Comparison of ENCODE assay signal across 25 cellular contexts in genomic region chr9:128825923-128826702, GRCh38. TPM values are rescaled to one million over a fixed set of nuclear protein-coding genes. Genes with fewer than 3 reads are reported as not detected.
A peak's percentile ranks its signal among the peaks of the same experiment; 100 is the strongest.
DNase-seq lines count a peak whose midpoint lies in the region; FAIRE-seq and TF ChIP-seq lines count a peak whose summit lies in the region.
"Had no signal": no experiment of that assay in that cellular context is flagged by ENCODE, and none has a peak within 500 bp of the region (broad histone marks: within the 10 kb centered on the region; RNA-seq: fewer than 3 reads in every experiment).

No MANE protein-coding gene starts in this region.

- no peak overlapping the region for H3K27ac Mint-ChIP-seq in neural progenitor cell
- H3K27ac Mint-ChIP-seq: B cell; memory B cell; T-helper 1 cell treated with Interleukin-12 subunit alpha and Interleukin-12 subunit beta and Interleukin-4 antibody, amounts not matched to agents 30 μg/mL and 1 μg/mL, for 36 hours had no signal

- no peak overlapping the region for H3K4me3 ChIP-seq in brain microvascular endothelial cell (ENCODE audit: low read depth, low read length)
- no peak overlapping the region for H3K4me3 ChIP-seq in neural progenitor cell
- H3K4me3 ChIP-seq: gastrocnemius medialis, GM12878, PC-9, SJCRH30 had no signal

- peaks cover 9% of the 10 kb centered on the region for H3K36me3 Mint-ChIP-seq in neural progenitor cell

- H3K27ac ChIP-seq in brain microvascular endothelial cell (no peak overlapping the region), neural progenitor cell (no peak overlapping the region)
- H3K27ac ChIP-seq: gastrocnemius medialis, PC-9, SJCRH30 had no signal

- peaks cover 11% of the 10 kb centered on the region for H4K20me1 ChIP-seq in neural progenitor cell (ENCODE audit: low read depth)

- peaks cover 6% of the 10 kb centered on the region for H3K4me1 ChIP-seq in neural progenitor cell
- H3K4me1 ChIP-seq: SJCRH30 had no signal

- TF ChIP-seq POLR2A in H54 (IDR thresholded peaks at IDR 0.05; ENCODE audit: low read depth, low read length), result no peak

- no peak overlapping the region for H3K9ac ChIP-seq in neural progenitor cell

- no peaks in the 10 kb centered on the region for H3K9me3 Mint-ChIP-seq in neural progenitor cell
- H3K9me3 Mint-ChIP-seq: memory B cell; T-helper 1 cell treated with Interleukin-12 subunit alpha and Interleukin-12 subunit beta and Interleukin-4 antibody, amounts not matched to agents 30 μg/mL and 1 μg/mL, for 36 hours had no signal

- H3K4me3 Mint-ChIP-seq in neural progenitor cell, result no peak overlapping the region
- H3K4me3 Mint-ChIP-seq: B cell; memory B cell; T-helper 1 cell treated with Interleukin-12 subunit alpha and Interleukin-12 subunit beta and Interleukin-4 antibody, amounts not matched to agents 30 μg/mL and 1 μg/mL, for 36 hours had no signal

- H3K27me3 ChIP-seq in brain microvascular endothelial cell (replicated peaks) (no peaks in the 10 kb centered on the region), neural progenitor cell (no peaks in the 10 kb centered on the region)
- H3K27me3 ChIP-seq: gastrocnemius medialis, SJCRH30 had no signal

- H3K4me2 ChIP-seq in neural progenitor cell, result no peak overlapping the region
- H3K4me2 ChIP-seq: PC-9 had no signal

- FAIRE-seq in H54 (lab: Jason Lieb, UNC), result no peak
- FAIRE-seq in D721Med (lab: Jason Lieb, UNC), result no peak
- FAIRE-seq: G401.6, GM12878 had no signal

- TF ChIP-seq CTCF in brain microvascular endothelial cell (IDR thresholded peaks at IDR 0.05; ENCODE audit: low read depth, low read length, missing control alignments), result peak; percentile 26
- TF ChIP-seq CTCF in neural progenitor cell (IDR thresholded peaks at IDR 0.05), result peak; percentile 6
- no peak for TF ChIP-seq CTCF in D721Med (IDR thresholded peaks at IDR 0.05; ENCODE audit: insufficient read depth, missing control alignments)

- peaks cover 5% of the 10 kb centered on the region for H3K27me3 Mint-ChIP-seq in neural progenitor cell (ENCODE audit: insufficient read depth, low read depth)
- H3K27me3 Mint-ChIP-seq: B cell, memory B cell had no signal

- DNase-seq in DMS 273 (lab: John Stamatoyannopoulos, UW; ENCODE audit: unreplicated experiment) (peak; percentile 22), DMS 273 treated with DMSO at 0.1 percent for 48 hours (lab: John Stamatoyannopoulos, UW) (no peak), H54 (ENCODE audit: insufficient read length, low spot score) (peak; percentile 58), brain microvascular endothelial cell (no peak), neural progenitor cell (ENCODE audit: low spot score) (no peak), NCI-H146 (lab: John Stamatoyannopoulos, UW) (no peak), UCSD-AML1 (lab: John Stamatoyannopoulos, UW; ENCODE audit: unreplicated experiment) (no peak), D721Med (ENCODE audit: insufficient read length, low spot score) (no peak)
- DNase-seq: activated CD4-positive, alpha-beta T cell treated with anti-CD3 and anti-CD28 coated beads, Interleukin-2, amount 50 U/mL, for 4 hours; activated gamma-delta T cell treated with Interleukin-2 at 50 U/mL for 16 hours; caudate nucleus; COR-L47; gastrocnemius medialis; GOT3; NCI-H1436 treated with DMSO at 0.1 percent for 48 hours; NCI-H345; PC-9; SJCRH30; stimulated activated CD4-positive, alpha-beta T cell treated with anti-CD3 and anti-CD28 coated beads, Interleukin-15, amount 100 ng/mL, for 24 hours; substantia nigra had no signal

- H3F3A ChIP-seq in neural progenitor cell (ENCODE audit: low read depth), result peaks cover 6% of the 10 kb centered on the region

- peaks cover 19% of the 10 kb centered on the region for H3K79me2 ChIP-seq in neural progenitor cell (ENCODE audit: low read depth)

- in situ Hi-C loops in brain microvascular endothelial cell (cut with HindIII; ENCODE audit: low pct_ligation_motif_present, low sequenced_read_pairs), result no loop called here

- H3K36me3 ChIP-seq in brain microvascular endothelial cell (replicated peaks) (peaks cover 57% of the 10 kb centered on the region), neural progenitor cell (no peaks in the 10 kb centered on the region)

- H3K9me3 ChIP-seq in neural progenitor cell (ENCODE audit: low read depth), result no peaks in the 10 kb centered on the region
- H3K9me3 ChIP-seq: gastrocnemius medialis, SJCRH30 had no signal

- H2AFZ ChIP-seq in neural progenitor cell (replicated peaks), result no peak overlapping the region
- H2AFZ ChIP-seq: PC-9 had no signal

- peaks cover 14% of the 10 kb centered on the region for H3K4me1 Mint-ChIP-seq in neural progenitor cell

RNA-seq across cellular contexts. Expression of gene SPOUT1, which starts 3.5 kb away (rescaled TPM):
- 17.2 and 50.1 TPM in 2 replicates for total RNA-seq in neural progenitor cell (ENCODE audit: low replicate concordance)

RNA-seq across cellular contexts. Expression of gene ENDOG, which starts 7.8 kb away (rescaled TPM):
- total RNA-seq in neural progenitor cell (ENCODE audit: low replicate concordance), result 3.2 and 9.1 TPM in 2 replicates

RNA-seq across cellular contexts. Expression of gene TBC1D13, which starts 39.1 kb away (rescaled TPM):
- total RNA-seq in neural progenitor cell (ENCODE audit: low replicate concordance), result 17.1 and 19.0 TPM in 2 replicates

RNA-seq across cellular contexts. Expression of gene ZER1, which starts 54.4 kb away (rescaled TPM):
- total RNA-seq in neural progenitor cell (ENCODE audit: low replicate concordance), result 14.7 and 28.2 TPM in 2 replicates

RNA-seq across cellular contexts. Expression of gene KYAT1, which starts 55.6 kb away (rescaled TPM):
- 21.7 and 29.1 TPM in 2 replicates for total RNA-seq in neural progenitor cell (ENCODE audit: low replicate concordance)

Comparison
In these comparisons a context has a peak if more than half of its experiments do, and no peak if none do; other contexts are left out.
1. DNase-seq: peak in DMS 273 (single experiment) and H54 (single experiment); none in DMS 273 treated with DMSO at 0.1 percent for 48 hours (single experiment), brain microvascular endothelial cell (single experiment), neural progenitor cell (single experiment), NCI-H146 (single experiment), UCSD-AML1 (single experiment) and D721Med (single experiment).